ENCODE assay signal across 8 cellular contexts in genomic region chr15:43776718-43777292, GRCh38. TPM values are rescaled to one million over a fixed set of nuclear protein-coding genes. Genes with fewer than 3 reads are reported as not detected.
DNase-seq lines count a peak whose midpoint lies in the region; ATAC-seq, FAIRE-seq and TF ChIP-seq lines count a peak whose summit lies in the region.

Gene ELL3 (minus strand): TSS chr15:43776966. CDS start chr15:43776901, 65 bp downstream.

- peak; percentile 36 for ATAC-seq in HG02623 (IDR thresholded peaks at IDR 0.05; ENCODE audit: unreplicated experiment)
- ATAC-seq in GM12878, result peak; percentile 75

- H3K36me3 ChIP-seq in GM12878 (ENCODE audit: control insufficient read depth in 2 of 2, insufficient read depth in 2 of 2, low read length in 1 of 2), result peaks cover 6 to 12% of the 10 kb centered on the region in 2 experiments
- peaks cover 25% of the 10 kb centered on the region for H3K36me3 ChIP-seq in iPS-18a (ENCODE audit: control insufficient read depth, low read depth, low read length)

- BruUV-seq in GM12878 (replicated peaks; lab: Mats Ljungman, UMichigan), result no TSS peak

- TF ChIP-seq CTCF in GM12864 (IDR thresholded peaks at IDR 0.05; ENCODE audit: low read depth, low read length, missing control alignments) (no peak), GM12878 (IDR thresholded peaks at IDR 0.05 in 2 of 3, conservative IDR thresholded peaks at IDR 0.05 in 1 of 3; ENCODE audit: control insufficient read depth in 2 of 3, extremely low read depth in 1 of 3, insufficient read depth in 1 of 3, low read depth in 3 of 3, low read length in 3 of 3) (no peak)

- WGBS in GM12878 (ENCODE audit: insufficient coverage, insufficient replicate concordance, low lambda C conversion rate, missing lambda C conversion rate), result under 1% methylated on average over 24 of the region's 41 CpGs

- H3K27ac ChIP-seq in GM12878 (ENCODE audit: control insufficient read depth, insufficient read depth) (peak within 1 kb of the TSS; percentile 91), iPS-18a (ENCODE audit: low read length) (no peak within 1 kb of the TSS)

- RAD21 ChIA-PET in GM12878 (lab: Charles Lee; ENCODE audit: unreplicated experiment), result interaction anchor here (0.6 to 3.5 kb wide), 15 partner anchors 9 to 564 kb away, joined by 3 to 54 read pairs (median 8); partner anchors contain the start of genes HYPK, MFAP1, SERF2 and SERINC4

- POLR2A ChIA-PET in GM12878 (lab: Charles Lee), result interaction anchor here (0.8 to 4.4 kb wide), 12 partner anchors 12 to 511 kb away, joined by 3 to 58 read pairs (median 7); partner anchors contain the start of genes GOLM2, HYPK, MFAP1 and SERF2

- H3K4me3 ChIP-seq in GM12864 (ENCODE audit: low read depth, low read length), result peak within 1 kb of the TSS; percentile 48
- peak within 1 kb of the TSS; percentile 78 for H3K4me3 ChIP-seq in GM12878
- H3K4me3 ChIP-seq in iPS-18a (ENCODE audit: low read length), result peak within 1 kb of the TSS; percentile 86

- no peaks in the 10 kb centered on the region for H3K79me2 ChIP-seq in GM12878 (ENCODE audit: control insufficient read depth, insufficient read depth, low read length)

- peak; percentile 70; the same call in 1 of the 2 replicates for TF ChIP-seq POLR2A in GM12878 (IDR thresholded peaks at IDR 0.05; ENCODE audit: low read depth, low read length)

- H3K4me1 ChIP-seq in GM12878 (ENCODE audit: control insufficient read depth, insufficient read depth, low read length) (peaks cover 16% of the 10 kb centered on the region), iPS-18a (ENCODE audit: control insufficient read depth, low read depth, low read length) (peaks cover 7% of the 10 kb centered on the region)

- intact Hi-C loops in GM12878 (cut with micrococcal nuclease; ENCODE audit: unreplicated experiment), result loop anchor here (1.0 to 5.0 kb wide), 3 partner anchors 11 to 50 kb away; partner anchors contain the start of gene WDR76

- SMC1A ChIA-PET in GM12878 (lab: Charles Lee; ENCODE audit: uncharacterized antibody, unreplicated experiment), result interaction anchor here (0.6 to 14.9 kb wide), 16 partner anchors 10 to 102 kb away, joined by 3 to 129 read pairs (median 3); partner anchors contain the start of genes MFAP1, PDIA3 and SERF2

- no peak for FAIRE-seq in GM12878 (lab: Jason Lieb, UNC)

- in situ Hi-C loops in GM12878 (cut with MboI), result loop anchor here (25.0 kb wide), 1 partner anchor 1515 kb away; the partner anchor contains the start of genes GANC and TMEM87A

- no peak for TF ChIP-seq EP300 in GM12878 (IDR thresholded peaks at IDR 0.05; ENCODE audit: borderline replicate concordance in 1 of 2, control insufficient read depth in 1 of 2, low read depth in 2 of 2, low read length in 2 of 2)

- TF ChIP-seq RAD21 in GM12878 (IDR thresholded peaks at IDR 0.05; ENCODE audit: insufficient read depth, low read depth, low read length), result no peak

- H3K9ac ChIP-seq in GM12878 (ENCODE audit: control insufficient read depth, insufficient read depth, low read length) (peak within 1 kb of the TSS; percentile 79), iPS-18a (ENCODE audit: low read length) (peak within 1 kb of the TSS; percentile 65)

- CTCF ChIA-PET in GM12878 (lab: Yijun Ruan, JAX), result interaction anchor here (1.0 to 5.8 kb wide), 11 partner anchors 12 to 54 kb away, joined by 3 to 72 read pairs (median 6); partner anchors contain the start of genes HYPK, MFAP1, SERF2 and SERINC4

- peak within 1 kb of the TSS; percentile 77 for H2AFZ ChIP-seq in GM12878 (ENCODE audit: control insufficient read depth, low read depth, low read length)

- H3K27me3 ChIP-seq in GM12878 (replicated peaks in 1 of 2; ENCODE audit: control insufficient read depth in 2 of 2, insufficient read depth in 2 of 2, low read length in 1 of 2) (no peaks in the 10 kb centered on the region), iPS-18a (ENCODE audit: control insufficient read depth, insufficient read depth, low read length) (peaks cover 6% of the 10 kb centered on the region)

- DNase-seq in GM12864 (ENCODE audit: low read depth) (no peak), NCI-H1436 treated with DMSO at 0.1 percent for 48 hours (lab: John Stamatoyannopoulos, UW) (peak; percentile 49), T-helper 22 cell (ENCODE audit: low read depth) (peak; percentile 66), GM12878 (ENCODE audit: low read depth, low spot score) (no peak), putamen (ENCODE audit: low spot score) (no peak)
- peak; percentile 45 to 67 for DNase-seq in stimulated activated CD4-positive, alpha-beta T cell treated with anti-CD3 and anti-CD28 coated beads, Interleukin-12 subunit alpha, Interleukin-12 subunit beta, amount 100 ng/mL, for 24 hours (ENCODE audit: low read depth in 2 of 2)

- peak within 1 kb of the TSS; percentile 100 for H3K4me2 ChIP-seq in GM12878 (ENCODE audit: control insufficient read depth, insufficient read depth)

- H3K9me3 ChIP-seq in GM12878 (replicated peaks; ENCODE audit: control insufficient read depth, insufficient read depth, low read length), result no peaks in the 10 kb centered on the region; the same call in 2 of the 3 replicates
- H3K9me3 ChIP-seq in iPS-18a (ENCODE audit: control insufficient read depth, low read depth, low read length), result no peaks in the 10 kb centered on the region

- no peaks in the 10 kb centered on the region for H4K20me1 ChIP-seq in GM12878 (ENCODE audit: control insufficient read depth, insufficient read depth)

TF ChIP-seq in GM12878, 131 proteins besides CTCF, POLR2A, EP300 and RAD21 (continues in another document):
- TF ChIP-seq PAX5 (IDR thresholded peaks at IDR 0.05; ENCODE audit: borderline replicate concordance, low read depth, low read length) (no peak), YY1 (IDR thresholded peaks at IDR 0.05; ENCODE audit: low read depth, low read length) (0 out of 2 replicates have a peak, but pooled peaks have one; percentile 4), EGR1 (IDR thresholded peaks at IDR 0.05; ENCODE audit: borderline replicate concordance in 1 of 2, low read depth in 2 of 2, low read length in 2 of 2) (peak in 1 of 2 experiments; percentile 91; a peak in 2 of 3 replicates), IRF4 (IDR thresholded peaks at IDR 0.05; ENCODE audit: low read depth, low read length) (no peak), RELA (IDR thresholded peaks at IDR 0.05; ENCODE audit: borderline replicate concordance, partially characterized antibody) (no peak), ATF2 (IDR thresholded peaks at IDR 0.05; ENCODE audit: low read length) (no peak), NR2C2 (IDR thresholded peaks at IDR 0.05; ENCODE audit: borderline replicate concordance, control insufficient read depth, insufficient read length, low read depth) (no peak), SIN3A (IDR thresholded peaks at IDR 0.05; ENCODE audit: low read depth, low read length) (0 out of 2 replicates have a peak, but pooled peaks have one; percentile 35), CEBPZ (IDR thresholded peaks at IDR 0.05; ENCODE audit: low read depth, low read length) (no peak)

RNA-seq across cellular contexts. Expression of gene ELL3, which starts in this region (rescaled TPM):
- total RNA-seq in GM12878 (2013; cell fraction: nucleolus; rRNA removed), result 41.3 and 42.1 TPM in 2 replicates
- total RNA-seq in GM12878 (2014; rRNA removed) (25.4 and 25.6 TPM in 2 replicates), GM12878 (2014; rRNA removed; fragmentation: Illumina TruSeq; extraction: Trizol) (15.3 and 16.2 TPM in 2 replicates), GM12878 (2021) (12.9 and 15.0 TPM in 2 replicates)
- 10.1 TPM for polyA plus RNA-seq in GM12878 (2011; ENCODE audit: low read depth)
- polyA plus RNA-seq in GM12878 (2011; rRNA removed) (23.1 and 29.9 TPM in 2 replicates), GM12878 (2014; fragmentation: Illumina TruSeq; extraction: Trizol) (17.0 and 17.3 TPM in 2 replicates), GM12878 (2014; fragmentation: Nextera tagmentation; extraction: Ambion mirVana) (10 to 100 TPM; 19.6 to 26.4 TPM), GM12878 (2014; rRNA removed) (18.5 and 30.3 TPM in 2 replicates), GM12878 (2016; fragmentation: Nextera tagmentation; extraction: Ambion mirVana) (10 to 100 TPM; 18.8 to 20.8 TPM)
- polyA plus RNA-seq in GM12878 (2011; cell fraction: cytosol; rRNA removed), result 22.5 and 35.2 TPM in 2 replicates
- polyA plus RNA-seq in GM12878 (2011; cell fraction: nucleus; rRNA removed), result 53.9 and 91.6 TPM in 2 replicates
- polyA plus RNA-seq in GM12878 (2012), result 10.1 and 10.6 TPM in 2 replicates
- polyA minus RNA-seq in GM12878 (2011; rRNA and poly(A)+ RNA removed), result 44.8 and 52.3 TPM in 2 replicates
- polyA minus RNA-seq in GM12878 (2011; cell fraction: cytosol; rRNA and poly(A)+ RNA removed), result 15.4 and 16.7 TPM in 2 replicates
- 35.7 and 42.3 TPM in 2 replicates for polyA minus RNA-seq in GM12878 (2011; cell fraction: nucleus; rRNA and poly(A)+ RNA removed)

Comparison
In these comparisons a context has a peak if more than half of its experiments do, and no peak if none do; other contexts are left out.
1. DNase-seq: peak in NCI-H1436 treated with DMSO at 0.1 percent for 48 hours (single experiment), T-helper 22 cell (single experiment) and stimulated activated CD4-positive, alpha-beta T cell treated with anti-CD3 and anti-CD28 coated beads, Interleukin-12 subunit alpha, Interleukin-12 subunit beta, amount 100 ng/mL, for 24 hours (2 of 2); none in GM12864 (single experiment), GM12878 (single experiment) and putamen (single experiment).
2. Peak in every context shown above with its lines, with median percentiles within 50 percentile points of each other: H3K4me3 ChIP-seq.